In the genomic region with DNA sequence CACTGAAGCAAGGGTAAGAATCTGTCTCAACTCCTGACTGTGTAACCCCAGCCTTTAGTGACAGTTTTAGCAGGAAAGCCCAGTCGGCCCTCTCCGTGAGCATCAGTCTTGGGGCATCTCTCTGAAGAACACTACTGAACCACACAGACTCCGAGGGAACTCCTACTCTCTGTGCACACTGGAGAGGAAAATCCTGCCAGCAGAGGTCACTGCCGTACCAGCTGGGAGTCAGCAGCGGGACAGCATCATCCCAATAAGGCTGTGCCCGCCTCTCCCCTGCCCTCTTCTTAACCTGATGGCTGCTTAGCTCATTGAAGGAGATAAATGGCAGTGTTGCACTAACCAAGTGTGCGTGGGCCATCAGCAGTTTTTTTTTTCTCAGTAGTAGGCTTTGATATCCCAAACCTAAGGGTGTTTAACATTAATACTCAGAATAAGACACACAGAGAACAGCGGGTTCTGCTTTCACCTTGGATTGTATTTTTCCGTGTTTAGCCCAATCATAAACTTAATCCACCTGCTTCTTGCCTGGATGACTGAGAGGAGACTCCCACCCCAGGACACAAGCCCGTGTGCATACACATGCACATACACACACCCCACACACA, we compare ENCODE assay signal across 8 cellular contexts. TPM values are rescaled to one million over a fixed set of nuclear protein-coding genes. Genes with fewer than 3 reads are reported as not detected.
DNase-seq lines count a peak whose midpoint lies in the region; ATAC-seq and TF ChIP-seq lines count a peak whose summit lies in the region.

No MANE protein-coding gene starts in this region.

- TF ChIP-seq CTCF in CD8-positive, alpha-beta T cell (IDR thresholded peaks at IDR 0.05), result peak; percentile 93
- peak; percentile 90 for TF ChIP-seq CTCF in lung (IDR thresholded peaks at IDR 0.05; ENCODE audit: control extremely low read depth, extremely low read depth)

- no peak overlapping the region for H3K4me3 ChIP-seq in CD8-positive, alpha-beta T cell (ENCODE audit: low read depth, low read length)
- H3K4me3 ChIP-seq in lung, result no peak overlapping the region

- no peak overlapping the region for H3K27ac ChIP-seq in CD8-positive, alpha-beta T cell (ENCODE audit: low read depth, low read length)
- no peak overlapping the region for H3K27ac ChIP-seq in lung (ENCODE audit: low read depth in 1 of 2, low read length in 1 of 2)

- H3K9me3 ChIP-seq in CD8-positive, alpha-beta T cell (ENCODE audit: low read length), result peaks cover 6% of the 10 kb centered on the region
- H3K9me3 ChIP-seq in lung (ENCODE audit: control insufficient read depth in 2 of 2, insufficient read depth in 1 of 2, low read length in 1 of 2), result no peaks in the 10 kb centered on the region

- no peak overlapping the region for H3K27ac Mint-ChIP-seq in CD8-positive, alpha-beta T cell

- no peaks in the 10 kb centered on the region for H3K36me3 ChIP-seq in CD8-positive, alpha-beta T cell (ENCODE audit: insufficient read depth, low read length)
- no peaks in the 10 kb centered on the region for H3K36me3 ChIP-seq in lung (ENCODE audit: control insufficient read depth in 2 of 2, insufficient read depth in 2 of 2, low read length in 2 of 2)

- POLR2A ChIA-PET in CD8-positive, alpha-beta T cell (lab: Charles Lee), result interaction anchor here (0.6 to 1.5 kb wide), 7 partner anchors 27 to 201 kb away, joined by 3 to 7 read pairs (median 5); partner anchors contain the start of gene RASA2

- ATAC-seq in CD8-positive, alpha-beta T cell, result peak; percentile 100
- ATAC-seq in GM19467 (IDR thresholded peaks at IDR 0.05; ENCODE audit: unreplicated experiment) (peak; percentile 92), HG03575 (IDR thresholded peaks at IDR 0.05; ENCODE audit: extremely low read depth, insufficient number of reproducible peaks, low FRiP score, unreplicated experiment) (peak; percentile 71), lung (ENCODE audit: insufficient read depth, low FRiP score) (peak; percentile 92)

- CTCF ChIA-PET in CD8-positive, alpha-beta T cell (lab: Charles Lee), result interaction anchor here (0.6 to 12.6 kb wide), 56 partner anchors 8 to 787 kb away, joined by 3 to 283 read pairs (median 4); partner anchors contain the start of gene RASA2

- intact Hi-C loops in CD8-positive, alpha-beta T cell (cut with DNase I, micrococcal nuclease), result loop anchor here (1.0 to 10.0 kb wide), 9 partner anchors 14 to 537 kb away; partner anchors contain the start of gene RNF7 (in 2 of the 2)

- no peak overlapping the region for H3K4me3 Mint-ChIP-seq in CD8-positive, alpha-beta T cell

- no peaks in the 10 kb centered on the region for H3K36me3 Mint-ChIP-seq in CD8-positive, alpha-beta T cell

- no peaks in the 10 kb centered on the region for H3K4me1 ChIP-seq in CD8-positive, alpha-beta T cell (ENCODE audit: insufficient read depth, low read length)
- peaks cover 0 to 4% of the 10 kb centered on the region in 2 donors for H3K4me1 ChIP-seq in lung (ENCODE audit: control insufficient read depth in 2 of 2, insufficient read depth in 2 of 2, low read length in 2 of 2)

- DNase-seq in CD8-positive, alpha-beta T cell, result peak; percentile 77 to 92 (median 88)
- DNase-seq in NCI-H82 (lab: John Stamatoyannopoulos, UW) (peak; percentile 94), dermis blood vessel endothelial cell (peak; percentile 91), lung (ENCODE audit: low spot score) (peak; percentile 87)
- DNase-seq in activated CD4-positive, alpha-beta T cell treated with anti-CD3 and anti-CD28 coated beads, Interleukin-2, amount 50 U/mL, for 4 hours, result peak; percentile 91 to 95
- peak; percentile 69 for DNase-seq in stimulated activated CD8-positive, alpha-beta memory T cell treated with anti-CD3 and anti-CD28 coated beads, Interleukin-12 subunit alpha, Interleukin-12 subunit beta, amount 100 ng/mL, for 4 hours (ENCODE audit: low read depth)

- H3K9me3 Mint-ChIP-seq in CD8-positive, alpha-beta T cell, result peaks cover 8% of the 10 kb centered on the region

- H3K4me1 Mint-ChIP-seq in CD8-positive, alpha-beta T cell (ENCODE audit: low read depth), result peaks cover 6% of the 10 kb centered on the region

- WGBS in lung, 2 donors, result 28 to 33% methylated on average over 10 of the region's 10 CpGs

- peaks cover 2% of the 10 kb centered on the region for H3K27me3 Mint-ChIP-seq in CD8-positive, alpha-beta T cell (ENCODE audit: low read depth)

- H3K27me3 ChIP-seq in CD8-positive, alpha-beta T cell (ENCODE audit: insufficient read depth, low read length), result no peaks in the 10 kb centered on the region
- no peaks in the 10 kb centered on the region for H3K27me3 ChIP-seq in lung (ENCODE audit: control insufficient read depth, insufficient read depth)

RNA-seq across cellular contexts. Expression of gene RASA2, which starts 26.6 kb away (rescaled TPM):
- 10 to 100 TPM; 96.3 to 97.4 TPM for total RNA-seq in CD8-positive, alpha-beta T cell
- 12.7 and 15.3 TPM in 2 replicates for total RNA-seq in dermis blood vessel endothelial cell
- 10 to 100 TPM; 18.3 to 27.4 TPM for total RNA-seq in lung
- polyA plus RNA-seq in lung, result 1 to 10 TPM; 6.8 to 7.5 TPM
